In genomic region chr1:202998836-202999750, GRCh38 we compare ENCODE assay signal across 1 cellular context.
TF ChIP-seq lines count a peak whose summit lies in the region.

No MANE protein-coding gene starts in this region.

TF ChIP-seq in K562, 482 proteins besides CTCF, POLR2A, EP300 and RAD21 (continued from another document):
- TF ChIP-seq E2F8 (IDR thresholded peaks at IDR 0.05; ENCODE audit: low read depth, partially characterized antibody) (peak; percentile 38), CGGBP1 (CRISPR knock-in tag; IDR thresholded peaks at IDR 0.05) (no peak), TOE1 (IDR thresholded peaks at IDR 0.05; ENCODE audit: borderline replicate concordance) (peak; percentile 20; the same call in 1 of the 2 replicates), TOE1 (CRISPR knock-in tag; IDR thresholded peaks at IDR 0.05; ENCODE audit: borderline replicate concordance, low read depth) (no peak), CREB3 (tag; conservative IDR thresholded peaks at IDR 0.05; ENCODE audit: low read depth) (0 out of 2 replicates have a peak, but pooled peaks have one; percentile 49), ZMIZ1 (IDR thresholded peaks at IDR 0.05; ENCODE audit: low read depth in 2 of 2, low read length in 2 of 2) (0 out of 4 replicates have a peak, but pooled peaks of 1 of the 2 experiments have one; percentile 48), DPF2 (IDR thresholded peaks at IDR 0.05) (peak; percentile 81), ARID2 (IDR thresholded peaks at IDR 0.05) (0 out of 2 replicates have a peak, but pooled peaks have one; percentile 31), KDM2B (CRISPR knock-in tag; IDR thresholded peaks at IDR 0.05) (no peak), KDM1A (IDR thresholded peaks at IDR 0.05) (no peak), ZNF583 (CRISPR knock-in tag; IDR thresholded peaks at IDR 0.05) (no peak), BACH1 (tag; IDR thresholded peaks at IDR 0.05) (0 out of 2 replicates have a peak, but pooled peaks have one; percentile 29), PKNOX1 (IDR thresholded peaks at IDR 0.05) (0 out of 2 replicates have a peak, but pooled peaks have one; percentile 14), ARID3B (CRISPR knock-in tag; IDR thresholded peaks at IDR 0.05; ENCODE audit: borderline replicate concordance) (0 out of 2 replicates have a peak, but pooled peaks have one; percentile 20), TBL1XR1 (IDR thresholded peaks at IDR 0.05; ENCODE audit: low read length in 2 of 2) (peak in 1 of 2 experiments; percentile 50; a peak in 2 of 4 replicates), HDAC2 (IDR thresholded peaks at IDR 0.05) (0 out of 2 replicates have a peak, but pooled peaks have one; percentile 31), ARID1B (IDR thresholded peaks at IDR 0.05) (peak; percentile 63; the same call in 1 of the 2 replicates), GABPB1 (CRISPR knock-in tag; IDR thresholded peaks at IDR 0.05) (no peak), TFE3 (CRISPR knock-in tag; IDR thresholded peaks at IDR 0.05) (no peak), RHOXF2B (CRISPR knock-in tag; conservative IDR thresholded peaks at IDR 0.05) (no peak), JUN (IDR thresholded peaks at IDR 0.05; ENCODE audit: borderline replicate concordance, low read depth, low read length) (0 out of 2 replicates have a peak, but pooled peaks have one; percentile 15), JUN (CRISPR knock-in tag; IDR thresholded peaks at IDR 0.05; ENCODE audit: borderline replicate concordance) (no peak), MAFK (IDR thresholded peaks at IDR 0.05; ENCODE audit: low read length) (peak; percentile 58), ZEB2 (IDR thresholded peaks at IDR 0.05) (peak; percentile 75; the same call in 1 of the 2 replicates), ZKSCAN1 (IDR thresholded peaks at IDR 0.05; ENCODE audit: low read depth, low read length) (no peak), EP400 (IDR thresholded peaks at IDR 0.05) (peak; percentile 33), GTF2B (IDR thresholded peaks at IDR 0.05; ENCODE audit: extremely low read depth, insufficient read length) (no peak), CBX2 (IDR thresholded peaks at IDR 0.05; ENCODE audit: insufficient read depth, low read length, poor library complexity, severe bottlenecking) (no peak), SMARCE1 (IDR thresholded peaks at IDR 0.05) (peak; percentile 37; the same call in 1 of the 2 replicates), BRD9 (IDR thresholded peaks at IDR 0.05; ENCODE audit: low read depth, partially characterized antibody) (peak; percentile 63), ZNF384 (IDR thresholded peaks at IDR 0.05; ENCODE audit: low read depth, low read length) (peak; percentile 25; the same call in 1 of the 2 replicates), ZNF695 (CRISPR knock-in tag; IDR thresholded peaks at IDR 0.05) (no peak), CTBP1 (IDR thresholded peaks at IDR 0.05; ENCODE audit: borderline replicate concordance) (0 out of 2 replicates have a peak, but pooled peaks have one; percentile 15), VEZF1 (CRISPR knock-in tag; IDR thresholded peaks at IDR 0.05) (peak; percentile 30; the same call in 1 of the 2 replicates), SMC3 (conservative IDR thresholded peaks at IDR 0.05; ENCODE audit: insufficient read depth, low read depth, low read length) (peak; percentile 79), ZNF12 (CRISPR knock-in tag; IDR thresholded peaks at IDR 0.05) (no peak), ZNF785 (CRISPR knock-in tag; IDR thresholded peaks at IDR 0.05) (no peak), NFIC (IDR thresholded peaks at IDR 0.05) (peak; percentile 53), RFX7 (CRISPR knock-in tag; IDR thresholded peaks at IDR 0.05) (0 out of 2 replicates have a peak, but pooled peaks have one; percentile 49), NFATC3 (IDR thresholded peaks at IDR 0.05) (0 out of 2 replicates have a peak, but pooled peaks have one; percentile 23), HBP1 (CRISPR knock-in tag; IDR thresholded peaks at IDR 0.05) (no peak), TRIM24 (IDR thresholded peaks at IDR 0.05) (no peak), MLLT1 (IDR thresholded peaks at IDR 0.05) (0 out of 4 replicates have a peak, but pooled peaks of 1 of the 2 experiments have one; percentile 11)
